In the genomic region with DNA sequence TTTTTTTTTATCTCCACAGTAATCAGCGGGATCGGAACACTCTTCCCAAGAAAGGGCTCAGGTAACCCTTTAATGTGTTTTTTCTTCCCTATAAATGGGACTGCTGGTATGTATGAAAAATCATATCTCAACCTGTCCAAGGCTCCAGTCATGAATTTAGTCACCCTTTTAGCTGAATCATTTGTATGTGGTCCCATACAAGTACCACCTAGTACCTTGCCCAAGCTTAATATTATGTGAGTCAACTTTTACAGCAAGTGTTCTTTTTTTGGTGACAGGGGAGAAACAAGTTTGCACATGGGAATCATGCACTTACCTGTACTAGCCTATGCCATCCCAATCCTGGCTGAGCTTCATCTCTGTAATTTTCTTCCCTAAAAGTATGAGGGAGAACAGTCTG, we compare ENCODE assay signal across 20 cellular contexts.
"Had no signal": no experiment of that assay in that cellular context is flagged by ENCODE, and none has a peak within 500 bp of the region (broad histone marks: within the 10 kb centered on the region; RNA-seq: fewer than 3 reads in every experiment).

No MANE protein-coding gene starts in this region.

- H3K27ac Mint-ChIP-seq: activated CD4-positive, alpha-beta T cell treated with anti-CD3 and anti-CD28 coated beads, Interleukin-2, amount 10 ng/mL, durations not matched to agents 7 days and 5 days; activated CD8-positive, alpha-beta T cell treated with anti-CD3 and anti-CD28 coated beads for 36 hours; activated naive CD4-positive, alpha-beta T cell treated with anti-CD3 and anti-CD28 coated beads, Interleukin-2, amount 50 U/mL, for 24 hours; dendritic cell treated with granulocyte-macrophage colony-stimulating factor and Interleukin-4, amounts not matched to agents 40 ng/mL and 50 ng/mL, for 4 days; nephron progenitor cell had no signal

- ATAC-seq: activated CD4-positive, CD25-positive, alpha-beta regulatory T cell treated with anti-CD3 and anti-CD28 coated beads, Interleukin-2, amount 50 U/mL, for 24 hours; activated CD8-positive, alpha-beta T cell treated with anti-CD3 and anti-CD28 coated beads for 36 hours; gastrocnemius medialis; sciatic nerve; upper lobe of right lung had no signal

- H3K4me1 Mint-ChIP-seq: activated naive CD4-positive, alpha-beta T cell treated with anti-CD3 and anti-CD28 coated beads, Interleukin-2, amount 50 U/mL, for 24 hours had no signal

- H3K27ac ChIP-seq: gastrocnemius medialis, SK-N-MC, testis, upper lobe of right lung had no signal

- H3K27me3 Mint-ChIP-seq: activated CD4-positive, alpha-beta T cell treated with anti-CD3 and anti-CD28 coated beads, Interleukin-2, amount 10 ng/mL, durations not matched to agents 7 days and 5 days; activated CD8-positive, alpha-beta T cell treated with anti-CD3 and anti-CD28 coated beads for 36 hours; activated naive CD4-positive, alpha-beta T cell treated with anti-CD3 and anti-CD28 coated beads, Interleukin-2, amount 50 U/mL, for 24 hours; dendritic cell treated with granulocyte-macrophage colony-stimulating factor and Interleukin-4, amounts not matched to agents 40 ng/mL and 50 ng/mL, for 4 days had no signal

- H3K9me3 Mint-ChIP-seq: activated CD4-positive, alpha-beta T cell treated with anti-CD3 and anti-CD28 coated beads, Interleukin-2, amount 10 ng/mL, durations not matched to agents 7 days and 5 days; activated CD8-positive, alpha-beta T cell treated with anti-CD3 and anti-CD28 coated beads for 36 hours; activated naive CD4-positive, alpha-beta T cell treated with anti-CD3 and anti-CD28 coated beads, Interleukin-2, amount 50 U/mL, for 24 hours; dendritic cell treated with granulocyte-macrophage colony-stimulating factor and Interleukin-4, amounts not matched to agents 40 ng/mL and 50 ng/mL, for 4 days; nephron progenitor cell had no signal

- DNase-seq: activated CD4-positive, alpha-beta T cell treated with anti-CD3 and anti-CD28 coated beads, Interleukin-2, amount 10 ng/mL, durations not matched to agents 7 days and 5 days; activated CD8-positive, alpha-beta T cell treated with anti-CD3 and anti-CD28 coated beads for 36 hours; activated gamma-delta T cell treated with Interleukin-2 at 50 U/mL for 16 hours; aorta; effector CD4-positive, alpha-beta T cell; gastrocnemius medialis; hippocampal formation; mesenchymal stem cell; nephron progenitor cell; nucleus accumbens; small intestine; stimulated activated CD4-positive, alpha-beta T cell treated with anti-CD3 and anti-CD28 coated beads, Interleukin-15, amount 100 ng/mL, for 24 hours; stimulated activated naive CD4-positive, alpha-beta T cell; testis; upper lobe of right lung had no signal

- H3K9me3 ChIP-seq: gastrocnemius medialis, testis, upper lobe of right lung had no signal

- H3K27me3 ChIP-seq: gastrocnemius medialis, testis, upper lobe of right lung had no signal

- H3K4me3 ChIP-seq: gastrocnemius medialis, SK-N-MC, testis, upper lobe of right lung had no signal

- H3K4me1 ChIP-seq: testis had no signal

- H3K4me3 Mint-ChIP-seq: activated CD4-positive, alpha-beta T cell treated with anti-CD3 and anti-CD28 coated beads, Interleukin-2, amount 10 ng/mL, durations not matched to agents 7 days and 5 days; activated CD8-positive, alpha-beta T cell treated with anti-CD3 and anti-CD28 coated beads for 36 hours; activated naive CD4-positive, alpha-beta T cell treated with anti-CD3 and anti-CD28 coated beads, Interleukin-2, amount 50 U/mL, for 24 hours; dendritic cell treated with granulocyte-macrophage colony-stimulating factor and Interleukin-4, amounts not matched to agents 40 ng/mL and 50 ng/mL, for 4 days; nephron progenitor cell had no signal

- H3K36me3 ChIP-seq: gastrocnemius medialis had no signal
